8 cellular contexts compared by ENCODE assay signal in genomic region chr2:72150157-72150960, GRCh38. TPM values are rescaled to one million over a fixed set of nuclear protein-coding genes. Genes with fewer than 3 reads are reported as not detected.
DNase-seq lines count a peak whose midpoint lies in the region; ATAC-seq and TF ChIP-seq lines count a peak whose summit lies in the region.

No MANE protein-coding gene starts in this region.

- intact Hi-C loops in gastrocnemius medialis (cut with DNase I; ENCODE audit: low total_unique reads) = loop anchor here (1.0 to 10.0 kb wide), 6 partner anchors 153 to 605 kb away; no protein-coding TSS in a partner anchor

- TF ChIP-seq POLR2A in gastrocnemius medialis (IDR thresholded peaks at IDR 0.05) = no peak

- no peaks in the 10 kb centered on the region for H3K9me3 ChIP-seq in gastrocnemius medialis

- in situ Hi-C loops in astrocyte of the spinal cord (cut with HindIII; ENCODE audit: low sequenced_read_pairs) (no loop called here), gastrocnemius medialis (cut with MboI; ENCODE audit: low sequenced_read_pairs in 4 of 4) (loop anchor here (5.0 to 25.0 kb wide), 10 partner anchors 226 to 616 kb away; no protein-coding TSS in a partner anchor)

- H3K27ac ChIP-seq in gastrocnemius medialis = no peak overlapping the region

- DNase-seq in GM12864 (ENCODE audit: low read depth) (peak; percentile 13), NCI-H1694 (lab: John Stamatoyannopoulos, UW) (peak; percentile 89), T-helper 9 cell (peak; percentile 42), astrocyte of the spinal cord (ENCODE audit: low read depth, low spot score) (peak; percentile 68), hippocampal formation (lab: John Stamatoyannopoulos, UW) (peak; percentile 70 to 72), gastrocnemius medialis (peak; percentile 61 to 69)

- H3K4me3 ChIP-seq in GM12864 (ENCODE audit: low read depth, low read length) = no peak overlapping the region
- H3K4me3 ChIP-seq in astrocyte of the spinal cord (ENCODE audit: low read depth, low read length) = no peak overlapping the region
- H3K4me3 ChIP-seq in gastrocnemius medialis = peak overlapping the region in 3 of 4 donors; percentile 53 to 66 (median 55)

- peaks cover 38 to 48% of the 10 kb centered on the region in 2 donors for H3K4me1 ChIP-seq in gastrocnemius medialis

- H3K27me3 ChIP-seq in gastrocnemius medialis = peaks cover 39 to 43% (median 41%) of the 10 kb centered on the region in 3 donors

- H3K36me3 ChIP-seq in gastrocnemius medialis = no peaks in the 10 kb centered on the region

- TF ChIP-seq CTCF in GM12864 (IDR thresholded peaks at IDR 0.05; ENCODE audit: low read depth, low read length, missing control alignments) (peak; percentile 83), astrocyte of the spinal cord (IDR thresholded peaks at IDR 0.05; ENCODE audit: low read depth, low read length) (peak; percentile 74), gastrocnemius medialis (IDR thresholded peaks at IDR 0.05 in 4 of 5, conservative IDR thresholded peaks at IDR 0.05 in 1 of 5) (peak; percentile 82 to 92 (median 89))

- peak; percentile 86 for ATAC-seq in HG02852 (IDR thresholded peaks at IDR 0.05; ENCODE audit: unreplicated experiment)
- ATAC-seq in gastrocnemius medialis = peak; percentile 78 to 84
- no peak for ATAC-seq in GM21825 (IDR thresholded peaks at IDR 0.05; ENCODE audit: unreplicated experiment)

RNA-seq across cellular contexts. Expression of gene CYP26B1, which starts 2.7 kb away (rescaled TPM):
- total RNA-seq in gastrocnemius medialis = 1 to 10 TPM; 1.8 to 4.8 (median 2.3) TPM

Comparison
In these comparisons a context has a peak if more than half of its experiments do, and no peak if none do; other contexts are left out.
1. DNase-seq: peak in every context shown above with its lines; median percentile 89 in NCI-H1694; 71 in hippocampal formation; 68 in astrocyte of the spinal cord; 65 in gastrocnemius medialis; 42 in T-helper 9 cell; 13 in GM12864.
2. H3K4me3 ChIP-seq: peak in gastrocnemius medialis (3 of 4); none in GM12864 (single experiment) and astrocyte of the spinal cord (single experiment).
3. Peak in every context shown above with its lines, with median percentiles within 50 percentile points of each other: CTCF ChIP-seq.